Comparison of ENCODE assay signal across 24 cellular contexts in genomic region chr14:102672410-102672960, GRCh38.
"Had no signal": no experiment of that assay in that cellular context is flagged by ENCODE, and none has a peak within 500 bp of the region (broad histone marks: within the 10 kb centered on the region; RNA-seq: fewer than 3 reads in every experiment).

No MANE protein-coding gene starts in this region.

- H3K27ac Mint-ChIP-seq: activated CD4-positive, alpha-beta memory T cell treated with anti-CD3 and anti-CD28 coated beads for 36 hours; activated CD8-positive, alpha-beta memory T cell treated with anti-CD3 and anti-CD28 coated beads, Interleukin-2, amount 10 ng/mL, durations not matched to agents 7 days and 5 days; activated naive CD8-positive, alpha-beta T cell treated with anti-CD3 and anti-CD28 coated beads, Interleukin-2, amount 50 U/mL, for 24 hours; brain; effector memory CD8-positive, alpha-beta T cell; immature natural killer cell; naive thymus-derived CD4-positive, alpha-beta T cell; stimulated activated naive CD8-positive, alpha-beta T cell treated with anti-CD3 and anti-CD28 coated beads, Interleukin-15, Interleukin-2, amounts not matched to agents 100 ng/mL and 50 ng/mL, for 24 hours had no signal

- H3K9me3 ChIP-seq: left ventricle myocardium inferior, ovary, psoas muscle, right atrium auricular region, thyroid gland had no signal

- H3K27me3 ChIP-seq: dorsolateral prefrontal cortex, hepatocyte, ovary, right atrium auricular region, thyroid gland had no signal

- ATAC-seq: activated CD8-positive, alpha-beta memory T cell treated with anti-CD3 and anti-CD28 coated beads, Interleukin-2, amount 10 ng/mL, durations not matched to agents 7 days and 5 days; activated naive CD8-positive, alpha-beta T cell treated with anti-CD3 and anti-CD28 coated beads, Interleukin-2, amount 50 U/mL, for 24 hours; effector memory CD8-positive, alpha-beta T cell; naive thymus-derived CD4-positive, alpha-beta T cell; psoas muscle had no signal

- H3K4me3 ChIP-seq: dorsolateral prefrontal cortex, hepatocyte, left ventricle myocardium inferior, ovary, psoas muscle, right atrium auricular region, thyroid gland had no signal

- H3K4me1 ChIP-seq: left ventricle myocardium inferior, psoas muscle, right atrium auricular region, thyroid gland had no signal

- H3K9me3 Mint-ChIP-seq: effector memory CD8-positive, alpha-beta T cell had no signal

- H3K36me3 ChIP-seq: left ventricle myocardium inferior, ovary, right atrium auricular region, thyroid gland had no signal

- DNase-seq: activated CD4-positive, alpha-beta memory T cell treated with anti-CD3 and anti-CD28 coated beads for 36 hours; activated CD4-positive, alpha-beta T cell treated with anti-CD3 and anti-CD28 coated beads for 48 hours; activated CD8-positive, alpha-beta memory T cell treated with anti-CD3 and anti-CD28 coated beads, Interleukin-2, amount 10 ng/mL, durations not matched to agents 7 days and 5 days; activated effector memory CD4-positive, alpha-beta T cell treated with anti-CD3 and anti-CD28 coated beads, Interleukin-2, amount 50 U/mL, for 16 hours; activated naive CD4-positive, alpha-beta T cell treated with anti-CD3 and anti-CD28 coated beads, Interleukin-2, amount 50 U/mL, for 16 hours; activated naive CD8-positive, alpha-beta T cell treated with anti-CD3 and anti-CD28 coated beads, Interleukin-2, amount 50 U/mL, for 24 hours; activated T-cell treated with anti-CD3 and anti-CD28 coated beads for 4 hours; anterior cingulate cortex; caudate nucleus; dorsolateral prefrontal cortex; effector memory CD8-positive, alpha-beta T cell; foreskin melanocyte; immature natural killer cell; left ventricle myocardium inferior; naive thymus-derived CD4-positive, alpha-beta T cell; ovary; psoas muscle; stimulated activated CD4-positive, alpha-beta T cell treated with anti-CD3 and anti-CD28 coated beads, Interleukin-1b, Interleukin-23, amount 100 ng/mL, for 48 hours; substantia nigra; thyroid gland had no signal

- H3K27me3 Mint-ChIP-seq: activated CD4-positive, alpha-beta memory T cell treated with anti-CD3 and anti-CD28 coated beads for 36 hours; activated CD8-positive, alpha-beta memory T cell treated with anti-CD3 and anti-CD28 coated beads, Interleukin-2, amount 10 ng/mL, durations not matched to agents 7 days and 5 days; activated naive CD8-positive, alpha-beta T cell treated with anti-CD3 and anti-CD28 coated beads, Interleukin-2, amount 50 U/mL, for 24 hours; brain; effector memory CD8-positive, alpha-beta T cell; naive thymus-derived CD4-positive, alpha-beta T cell; stimulated activated naive CD8-positive, alpha-beta T cell treated with anti-CD3 and anti-CD28 coated beads, Interleukin-15, Interleukin-2, amounts not matched to agents 100 ng/mL and 50 ng/mL, for 24 hours had no signal

- H3K4me3 Mint-ChIP-seq: activated CD4-positive, alpha-beta memory T cell treated with anti-CD3 and anti-CD28 coated beads for 36 hours; activated CD8-positive, alpha-beta memory T cell treated with anti-CD3 and anti-CD28 coated beads, Interleukin-2, amount 10 ng/mL, durations not matched to agents 7 days and 5 days; activated naive CD8-positive, alpha-beta T cell treated with anti-CD3 and anti-CD28 coated beads, Interleukin-2, amount 50 U/mL, for 24 hours; brain; effector memory CD8-positive, alpha-beta T cell; immature natural killer cell; naive thymus-derived CD4-positive, alpha-beta T cell; stimulated activated naive CD8-positive, alpha-beta T cell treated with anti-CD3 and anti-CD28 coated beads, Interleukin-15, Interleukin-2, amounts not matched to agents 100 ng/mL and 50 ng/mL, for 24 hours had no signal

- H3K27ac ChIP-seq: dorsolateral prefrontal cortex, hepatocyte, left ventricle myocardium inferior, ovary, psoas muscle, right atrium auricular region, thyroid gland had no signal
